In the genomic region with DNA sequence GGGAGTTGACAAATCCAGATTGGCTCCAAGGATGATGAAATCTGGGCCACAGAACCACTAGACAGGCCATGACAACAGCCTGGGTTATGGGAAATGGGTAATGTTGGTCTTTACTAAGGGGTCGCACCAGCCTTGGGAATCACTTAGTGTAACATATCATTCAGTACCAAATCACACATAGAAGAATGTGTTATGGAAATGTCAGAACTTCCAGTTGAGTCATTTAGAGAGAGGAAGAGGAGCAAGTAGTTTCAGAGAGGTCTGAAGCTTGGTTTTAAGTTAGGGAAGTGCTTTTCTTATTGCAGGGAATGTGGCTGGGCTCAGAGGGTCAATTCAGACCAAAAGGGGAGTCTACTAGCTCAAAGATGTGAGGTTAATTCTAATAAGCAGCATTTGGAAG, we compare ENCODE assay signal across 16 cellular contexts.
DNase-seq lines count a peak whose midpoint lies in the region; ATAC-seq, FAIRE-seq and TF ChIP-seq lines count a peak whose summit lies in the region.
"Had no signal": no experiment of that assay in that cellular context is flagged by ENCODE, and none has a peak within 500 bp of the region (broad histone marks: within the 10 kb centered on the region; RNA-seq: fewer than 3 reads in every experiment).

No MANE protein-coding gene starts in this region.

- H3K36me3 ChIP-seq in OCI-LY3 (replicated peaks; ENCODE audit: low read depth, low read length) (no peaks in the 10 kb centered on the region), thyroid gland (no peaks in the 10 kb centered on the region)

- TF ChIP-seq POLR2A in GM12892 (IDR thresholded peaks at IDR 0.05; ENCODE audit: low read depth, low read length) (no peak), thyroid gland (IDR thresholded peaks at IDR 0.05) (no peak)

- 95 to 100% methylated on average over 1 of the region's 1 CpG for WGBS in thyroid gland, 2 donors

- peak overlapping the region; percentile 31 for H3K4me2 ChIP-seq in OCI-LY3 (ENCODE audit: low read length)
- H3K4me2 ChIP-seq: GM23338, KMS-11 had no signal

- ATAC-seq in foreskin keratinocyte (no peak), omental fat pad (ENCODE audit: low FRiP score) (no peak)
- ATAC-seq: GM23338 had no signal

- H4K20me1 ChIP-seq in OCI-LY3 (ENCODE audit: insufficient read depth, low read length), result no peaks in the 10 kb centered on the region

- H3K27me3 ChIP-seq in OCI-LY3 (ENCODE audit: low read depth, low read length) (no peaks in the 10 kb centered on the region), foreskin keratinocyte (no peaks in the 10 kb centered on the region), thyroid gland (no peaks in the 10 kb centered on the region)

- H3K27ac ChIP-seq in OCI-LY3 (ENCODE audit: low read length) (no peak overlapping the region), foreskin keratinocyte (peak overlapping the region; percentile 73), thyroid gland (peak overlapping the region; percentile 88 to 95 (median 91))
- H3K27ac ChIP-seq: KMS-11, RWPE1 had no signal

- intact Hi-C loops in thyroid gland (cut with DNase I), result no loop called here

- H3K9ac ChIP-seq in OCI-LY3 (ENCODE audit: low read length), result no peak overlapping the region
- H3K9ac ChIP-seq: KMS-11 had no signal

- H2AFZ ChIP-seq in OCI-LY3 (ENCODE audit: low read depth, low read length), result no peak overlapping the region
- H2AFZ ChIP-seq: GM23338 had no signal

- peak; percentile 17 for FAIRE-seq in GM12892 (lab: Jason Lieb, UNC)
- FAIRE-seq: D721Med, G401.6 had no signal

- TF ChIP-seq CTCF in OCI-LY3 (IDR thresholded peaks at IDR 0.05; ENCODE audit: low read depth, low read length) (no peak), foreskin keratinocyte (conservative IDR thresholded peaks at IDR 0.05) (no peak), thyroid gland (IDR thresholded peaks at IDR 0.05) (no peak), omental fat pad (IDR thresholded peaks at IDR 0.05) (no peak)

- H3K79me2 ChIP-seq in OCI-LY3 (ENCODE audit: low read length), result no peaks in the 10 kb centered on the region

- DNase-seq in GM12892 (ENCODE audit: insufficient read length) (no peak), foreskin keratinocyte (no peak), thyroid gland (no peak), SK-N-DZ (ENCODE audit: low spot score) (no peak), SHP77 (lab: John Stamatoyannopoulos, UW) (no peak), omental fat pad (ENCODE audit: low spot score) (no peak)
- DNase-seq: CD4-positive, alpha-beta memory T cell; DMS79 treated with DMSO at 0.1 percent for 48 hours; NCI-H1417 treated with DMSO at 0.1 percent for 48 hours; OCI-M1 had no signal

- H3K4me1 ChIP-seq in OCI-LY3 (ENCODE audit: low read length), result peaks cover 32% of the 10 kb centered on the region
- peaks cover 67% of the 10 kb centered on the region for H3K4me1 ChIP-seq in foreskin keratinocyte
- H3K4me1 ChIP-seq in thyroid gland, result peaks cover 52 to 61% of the 10 kb centered on the region in 2 donors

- H3K9me3 ChIP-seq in OCI-LY3 (ENCODE audit: insufficient read depth, low read length), result no peaks in the 10 kb centered on the region
- no peaks in the 10 kb centered on the region for H3K9me3 ChIP-seq in thyroid gland

- no peak overlapping the region for H3K4me3 ChIP-seq in OCI-LY3 (ENCODE audit: low read length)
- no peak overlapping the region for H3K4me3 ChIP-seq in thyroid gland (replicated peaks in 1 of 3)
- H3K4me3 ChIP-seq: GM23338 had no signal
